10 cellular contexts compared by ENCODE assay signal in genomic region chr5:163997965-163998364, GRCh38.
"Had no signal": no experiment of that assay in that cellular context is flagged by ENCODE, and none has a peak within 500 bp of the region (broad histone marks: within the 10 kb centered on the region; RNA-seq: fewer than 3 reads in every experiment).

No MANE protein-coding gene starts in this region.

- H3K9me3 ChIP-seq: HAP-1 had no signal

- H3K4me1 ChIP-seq: HAP-1 had no signal

- H3K27ac ChIP-seq: GM23248 had no signal

- DNase-seq: GM23248, GOT3, H7, HFFc6, IMR-90, KG1 had no signal

- H3K36me3 ChIP-seq: HAP-1 had no signal

- FAIRE-seq: HTR-8/SVneo, K562 had no signal

- H2AFZ ChIP-seq: GM23248 had no signal

- ATAC-seq: HCT116, K562 had no signal

- H3K4me3 ChIP-seq: GM23248, HAP-1, K562 had no signal

- H3K9ac ChIP-seq: GM23248 had no signal
